8 cellular contexts compared by ENCODE assay signal in the genomic region with DNA sequence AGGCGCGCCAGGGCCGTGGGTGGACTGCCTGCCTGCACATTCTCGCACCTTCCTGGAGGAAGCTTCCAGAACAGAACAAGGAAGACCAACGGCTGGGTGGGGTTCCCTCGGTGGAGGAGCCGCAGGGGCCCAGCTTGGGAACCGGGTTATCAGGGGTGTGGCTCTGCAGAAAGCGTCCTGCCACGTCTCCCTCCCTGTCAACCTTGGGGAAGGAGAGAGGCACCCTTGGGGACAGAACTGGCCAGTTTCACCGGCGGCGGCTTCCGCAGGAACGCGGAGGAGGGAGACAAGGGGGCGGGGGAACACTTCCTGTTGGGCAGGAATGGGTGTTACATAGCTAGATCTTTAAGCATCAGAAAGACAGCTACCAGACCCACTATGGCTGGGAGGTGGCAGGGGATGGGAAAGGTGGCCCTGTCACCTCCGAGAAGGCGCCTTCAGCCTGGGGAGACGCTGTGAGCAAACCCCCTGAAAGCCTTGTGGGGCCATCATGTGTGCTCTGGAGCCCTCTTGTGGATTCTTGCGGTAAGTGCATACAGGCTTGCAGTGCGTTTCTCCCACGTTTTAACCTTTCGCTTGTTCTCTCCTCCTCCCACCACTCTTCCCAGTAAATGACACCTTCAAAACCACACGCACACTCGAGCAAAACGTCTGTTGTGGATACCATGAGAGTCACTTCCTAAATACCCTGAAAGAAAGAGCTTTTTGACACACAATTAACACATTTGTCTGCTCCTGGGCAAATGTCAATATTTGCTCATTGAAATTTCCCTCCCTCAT. TPM values are rescaled to one million over a fixed set of nuclear protein-coding genes. Genes with fewer than 3 reads are reported as not detected.
DNase-seq lines count a peak whose midpoint lies in the region; ATAC-seq, FAIRE-seq and TF ChIP-seq lines count a peak whose summit lies in the region.

No MANE protein-coding gene starts in this region.

- BruUV-seq in K562 (replicated peaks; lab: Mats Ljungman, UMichigan) = no TSS peak

- in situ Hi-C loops in K562 (cut with MboI) = loop anchor here (5.0 to 10.0 kb wide), 3 partner anchors 151 to 499 kb away; a partner anchor contains a TSS
- in situ Hi-C loops in gastrocnemius medialis (cut with MboI; ENCODE audit: low sequenced_read_pairs in 4 of 4) = loop anchor here (5.0 to 25.0 kb wide), 5 partner anchors 151 to 501 kb away; a partner anchor contains a TSS

- H3K27ac ChIP-seq in HEK293 (ENCODE audit: extremely low read depth, low read depth, low read length) (no peak overlapping the region), K562 (ENCODE audit: extremely low read depth, low read depth, low read length) (peak overlapping the region; percentile 31; the same call in 2 of the 3 replicates), gastrocnemius medialis (peak overlapping the region; percentile 0 to 49 (median 28))

- H3K4me1 ChIP-seq in HEK293 (ENCODE audit: control insufficient read depth, insufficient read depth, low read length) (no peaks in the 10 kb centered on the region; the same call in 1 of the 2 replicates), K562 (replicated peaks in 1 of 2; ENCODE audit: control insufficient read depth in 2 of 2, insufficient read depth in 2 of 2, low read length in 2 of 2) (peaks cover 24 to 34% of the 10 kb centered on the region in 2 experiments), gastrocnemius medialis (peaks cover 9% of the 10 kb centered on the region in 2 donors)

- peak; percentile 22; the same call in 1 of the 2 replicates for TF ChIP-seq EP300 in K562 (IDR thresholded peaks at IDR 0.05; ENCODE audit: low read length)

- H3K27me3 ChIP-seq in K562 (ENCODE audit: control insufficient read depth in 2 of 2, insufficient read depth in 2 of 2, low read length in 2 of 2) (peaks cover 14 to 44% of the 10 kb centered on the region in 2 experiments), gastrocnemius medialis (peaks cover 0 to 5% (median 0%) of the 10 kb centered on the region in 3 donors)

- peak; percentile 88 for ATAC-seq in K562
- peak; percentile 74 to 85 for ATAC-seq in gastrocnemius medialis
- ATAC-seq in GM18909 (IDR thresholded peaks at IDR 0.05; ENCODE audit: poor library complexity, unreplicated experiment) = no peak

- H3K4me2 ChIP-seq in K562 (ENCODE audit: insufficient read depth, low read length) = peak overlapping the region; percentile 90

- H3K9me3 ChIP-seq in HEK293 (ENCODE audit: control insufficient read depth, insufficient read depth, low read depth, low read length) (no peaks in the 10 kb centered on the region), K562 (replicated peaks; ENCODE audit: control insufficient read depth, insufficient read depth, low read depth, low read length) (no peaks in the 10 kb centered on the region), gastrocnemius medialis (no peaks in the 10 kb centered on the region)

- peak overlapping the region; percentile 96 for H2AFZ ChIP-seq in K562 (ENCODE audit: low read depth, low read length)

- TF ChIP-seq CTCF in HEK293 (tag by site-specific recombination; IDR thresholded peaks at IDR 0.05) (peak; percentile 98), K562 (IDR thresholded peaks at IDR 0.05 in 2 of 3, conservative IDR thresholded peaks at IDR 0.05 in 1 of 3; ENCODE audit: insufficient read depth in 2 of 3, low read depth in 1 of 3, low read length in 3 of 3) (peak; percentile 96 to 100 (median 98)), gastrocnemius medialis (IDR thresholded peaks at IDR 0.05 in 4 of 5, conservative IDR thresholded peaks at IDR 0.05 in 1 of 5) (peak; percentile 93 to 96 (median 95))

- FAIRE-seq in TTC549 (lab: Jason Lieb, UNC) = peak; percentile 5
- peak; percentile 98 for FAIRE-seq in K562 (lab: Jason Lieb, UNC)

- no peaks in the 10 kb centered on the region for H3K9me1 ChIP-seq in K562 (ENCODE audit: control insufficient read depth, insufficient read depth, low read length)

- TF ChIP-seq POLR2A in K562 (conservative IDR thresholded peaks at IDR 0.05) (no peak), gastrocnemius medialis (IDR thresholded peaks at IDR 0.05) (no peak)

- CTCF ChIA-PET in HEK293 (lab: Yijun Ruan, JAX) = interaction anchor here (0.5 to 7.9 kb wide), 74 partner anchors 9 to 505 kb away, joined by 3 to 178 read pairs (median 5); a partner anchor contains a TSS
- CTCF ChIA-PET in K562 (lab: Yijun Ruan, JAX; ENCODE audit: low intra/inter-chr PET ratio) = interaction anchor here (0.5 to 3.4 kb wide), 10 partner anchors 61 to 1043 kb away, joined by 3 to 44 read pairs (median 4); a partner anchor contains a TSS

- no peaks in the 10 kb centered on the region for H3K79me2 ChIP-seq in K562 (ENCODE audit: control insufficient read depth, insufficient read depth, low read length)

- H3K4me3 ChIP-seq in HEK293 (ENCODE audit: low read depth, low read length) (peak overlapping the region; percentile 38), K562 (peak overlapping the region; percentile 30), gastrocnemius medialis (peak overlapping the region; percentile 40 to 51 (median 45))

- no peaks in the 10 kb centered on the region for H4K20me1 ChIP-seq in K562 (replicated peaks; ENCODE audit: control insufficient read depth, insufficient read depth, low read length)

- POLR2A ChIA-PET in HEK293 (lab: Yijun Ruan, JAX) = interaction anchor here (2.1 kb wide), 1 partner anchor 35 kb away, joined by 4 read pairs; no protein-coding TSS in a partner anchor
- POLR2A ChIA-PET in K562 (lab: Yijun Ruan, JAX) = interaction anchor here (0.5 to 2.2 kb wide), 6 partner anchors 9 to 42 kb away, joined by 3 to 7 read pairs (median 4); no protein-coding TSS in a partner anchor

- peak; percentile 100 for TF ChIP-seq RAD21 in K562 (CRISPR knock-in tag; conservative IDR thresholded peaks at IDR 0.05 in 1 of 2, IDR thresholded peaks at IDR 0.05 in 1 of 2)

- peak overlapping the region; percentile 50 to 87 for H3K9ac ChIP-seq in K562 (ENCODE audit: insufficient read depth in 1 of 2, low read depth in 2 of 2, low read length in 2 of 2)

- peak; percentile 82 for DNase-seq in COLO668 (lab: John Stamatoyannopoulos, UW; ENCODE audit: unreplicated experiment)
- peak; percentile 55 to 74 for DNase-seq in NCI-H1930 (lab: John Stamatoyannopoulos, UW)
- peak; percentile 84 to 88 (median 87) for DNase-seq in K562 (ENCODE audit: extremely low read depth in 1 of 4, low spot score in 3 of 4)
- peak; percentile 69 for DNase-seq in iPS DF 4.7 (ENCODE audit: extremely low read depth, low spot score)
- peak; percentile 32 to 48 for DNase-seq in gastrocnemius medialis

- H3K36me3 ChIP-seq in HEK293 (ENCODE audit: control insufficient read depth in 2 of 2, insufficient read depth in 1 of 2, low read length in 2 of 2) (no peaks in the 10 kb centered on the region), K562 (ENCODE audit: control insufficient read depth, insufficient read depth, low read length) (no peaks in the 10 kb centered on the region), gastrocnemius medialis (no peaks in the 10 kb centered on the region)

- intact Hi-C loops in K562 (cut with micrococcal nuclease) (loop anchor here (1.0 to 10.0 kb wide), 7 partner anchors 59 to 501 kb away; a partner anchor contains a TSS), gastrocnemius medialis (cut with DNase I; ENCODE audit: low total_unique reads) (loop anchor here (1.0 to 10.0 kb wide), 4 partner anchors 105 to 499 kb away; a partner anchor contains a TSS)

- 1% methylated on average over 26 of the region's 27 CpGs for WGBS in K562 (ENCODE audit: insufficient coverage, low coverage, missing lambda C conversion rate)

TF ChIP-seq in K562, 482 proteins besides CTCF, POLR2A, EP300 and RAD21 (continues in another document):
- TF ChIP-seq EGR1 (conservative IDR thresholded peaks at IDR 0.05) = peak; percentile 84

RNA-seq across cellular contexts. Expression of a gene that starts 3.8 kb away (rescaled TPM):
- 0.09 and 0.14 TPM in 2 replicates for total RNA-seq in K562 (2011; cell fraction: chromatin; rRNA removed; ENCODE audit: low replicate concordance)
- total RNA-seq in K562 (2011; cell fraction: nucleolus; rRNA removed) = 0.17 TPM in 1 of 2 replicates, not detected in the other
- total RNA-seq in K562 (2011; cell fraction: nucleoplasm; rRNA removed) = 0.15 TPM in 1 of 2 replicates, not detected in the other
- not detected in 2 replicates for total RNA-seq in K562 (2014; rRNA removed)
- total RNA-seq in K562 (2014; rRNA removed; fragmentation: Illumina TruSeq; extraction: Trizol) = not detected in 2 replicates
- 0.04 and 0.34 TPM in 2 replicates for total RNA-seq in K562 (2015; rRNA removed; fragmentation: Illumina TruSeq; extraction: Trizol)
- 0.29 and 0.33 TPM in 2 replicates for total RNA-seq in K562 (2021)
- 0.01 TPM in 2 replicates for polyA plus RNA-seq in K562 (2011; rRNA removed)
- 0.01 TPM in 1 of 2 replicates, not detected in the other for polyA plus RNA-seq in K562 (2011; cell fraction: cytosol; rRNA removed)
- 0.06 and 0.24 TPM in 2 replicates for polyA plus RNA-seq in K562 (2011; cell fraction: nucleus; rRNA removed)
- 0.21 and 0.35 TPM in 2 replicates for polyA plus RNA-seq in K562 (2012)
- not detected in 2 replicates for polyA plus RNA-seq in K562 (2014; fragmentation: Illumina TruSeq; extraction: Trizol)
- polyA plus RNA-seq in K562 (2014; fragmentation: Nextera tagmentation; extraction: Ambion mirVana) = under 1 TPM in 1 of 2 experiments, not detected in 1; under 0.01 TPM
- 0.01 TPM in 1 of 2 replicates, not detected in the other for polyA plus RNA-seq in K562 (2014; rRNA removed)
- polyA minus RNA-seq in K562 (2011; rRNA and poly(A)+ RNA removed) = 0.04 and 0.06 TPM in 2 replicates
- not detected in 2 replicates for polyA minus RNA-seq in K562 (2011; cell fraction: cytosol; rRNA and poly(A)+ RNA removed)
- polyA minus RNA-seq in K562 (2011; cell fraction: nucleus; rRNA and poly(A)+ RNA removed) = under 0.01 and 0.11 TPM in 2 replicates
- total RNA-seq in gastrocnemius medialis = 10 to 100 TPM in 2 of 4 donors, 1 to 10 TPM in 2; 4.3 to 13.2 (median 7.7) TPM

RNA-seq across cellular contexts. Expression of a gene that starts 48.1 kb away (rescaled TPM):
- 89.5 and 106 TPM in 2 replicates for total RNA-seq in K562 (2011; cell fraction: chromatin; rRNA removed; ENCODE audit: low replicate concordance)
- 92.1 and 92.6 TPM in 2 replicates for total RNA-seq in K562 (2011; cell fraction: nucleolus; rRNA removed)
- 106 and 121 TPM in 2 replicates for total RNA-seq in K562 (2011; cell fraction: nucleoplasm; rRNA removed)
- total RNA-seq in K562 (2014; rRNA removed) (30.8 and 32.3 TPM in 2 replicates), K562 (2014; rRNA removed; fragmentation: Illumina TruSeq; extraction: Trizol) (42.2 and 45.5 TPM in 2 replicates), K562 (2015; rRNA removed; fragmentation: Illumina TruSeq; extraction: Trizol) (30.6 and 32.4 TPM in 2 replicates), K562 (2021) (46.5 and 48.1 TPM in 2 replicates), gastrocnemius medialis (10 to 100 TPM; 23.8 to 33.0 (median 25.9) TPM)
- polyA plus RNA-seq in K562 (2011; rRNA removed) (24.6 and 27.0 TPM in 2 replicates), K562 (2014; fragmentation: Illumina TruSeq; extraction: Trizol) (34.2 and 36.5 TPM in 2 replicates), K562 (2014; fragmentation: Nextera tagmentation; extraction: Ambion mirVana) (10 to 100 TPM; 17.0 to 24.7 TPM), K562 (2014; rRNA removed) (26.9 and 27.2 TPM in 2 replicates)
- polyA plus RNA-seq in K562 (2011; cell fraction: cytosol; rRNA removed) = 19.2 and 23.1 TPM in 2 replicates
- polyA plus RNA-seq in K562 (2011; cell fraction: nucleus; rRNA removed) = 18.4 and 20.5 TPM in 2 replicates
- 15.8 and 22.5 TPM in 2 replicates for polyA plus RNA-seq in K562 (2012)
- 47.0 and 63.2 TPM in 2 replicates for polyA minus RNA-seq in K562 (2011; rRNA and poly(A)+ RNA removed)
- polyA minus RNA-seq in K562 (2011; cell fraction: cytosol; rRNA and poly(A)+ RNA removed) = 38.7 and 39.2 TPM in 2 replicates
- 36.5 and 72.2 TPM in 2 replicates for polyA minus RNA-seq in K562 (2011; cell fraction: nucleus; rRNA and poly(A)+ RNA removed)
